ENCODE assay signal across 9 cellular contexts in the genomic region with DNA sequence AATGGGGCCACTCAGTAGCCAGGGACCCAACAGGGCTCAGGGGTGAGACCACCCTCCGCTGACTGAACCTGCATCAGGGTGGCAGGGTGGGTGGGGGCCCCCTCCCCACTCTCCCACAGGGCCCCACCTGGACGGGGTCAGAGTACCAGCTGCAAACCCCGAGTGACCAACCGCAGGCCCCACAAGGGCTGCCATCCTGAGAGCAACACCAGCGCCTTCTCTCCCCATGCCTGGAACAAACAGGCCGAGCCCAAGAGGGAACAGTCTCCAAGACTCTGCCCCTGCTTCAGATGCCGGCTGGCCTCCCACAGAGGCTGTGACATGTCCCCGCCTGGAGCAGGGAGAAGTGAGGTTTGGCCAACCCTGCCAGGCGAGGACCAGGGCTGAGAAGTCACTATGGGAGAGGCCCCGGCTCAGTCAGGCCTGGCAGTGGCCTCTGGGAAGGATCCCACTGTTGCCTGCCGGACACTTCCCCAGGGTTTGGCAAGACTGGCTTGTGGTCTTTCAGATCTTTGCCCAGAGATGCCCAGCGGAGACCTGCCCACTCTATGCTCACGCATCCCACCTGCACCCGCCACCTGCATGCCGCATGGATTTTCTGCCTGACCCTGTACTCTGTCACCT. TPM values are rescaled to one million over a fixed set of nuclear protein-coding genes. Genes with fewer than 3 reads are reported as not detected.
A peak's percentile ranks its signal among the peaks of the same experiment; 100 is the strongest.
DNase-seq lines count a peak whose midpoint lies in the region; ATAC-seq and TF ChIP-seq lines count a peak whose summit lies in the region.
"Had no signal": no experiment of that assay in that cellular context is flagged by ENCODE, and none has a peak within 500 bp of the region (broad histone marks: within the 10 kb centered on the region; RNA-seq: fewer than 3 reads in every experiment).

No MANE protein-coding gene starts in this region.

- no peak overlapping the region for H2BK5ac ChIP-seq in trophoblast cell (ENCODE audit: low read depth, low read length, poor library complexity)

- H2AK5ac ChIP-seq in trophoblast cell (ENCODE audit: low read length), result no peak overlapping the region

- no peak for TF ChIP-seq CTCF in OCI-LY1 (IDR thresholded peaks at IDR 0.05; ENCODE audit: low read length)

- POLR2A ChIA-PET in CD8-positive, alpha-beta memory T cell (lab: Charles Lee), result interaction anchor here (0.5 to 1.4 kb wide), 6 partner anchors 9 to 124 kb away, joined by 4 to 9 read pairs (median 4); partner anchors contain the start of genes CHAF1A, SH3GL1 and YJU2

- H3K4me1 ChIP-seq in CD8-positive, alpha-beta memory T cell (ENCODE audit: insufficient read depth, low read length), result peaks cover 48% of the 10 kb centered on the region
- peaks cover 33% of the 10 kb centered on the region for H3K4me1 ChIP-seq in OCI-LY1 (ENCODE audit: insufficient read depth, low read length, severe bottlenecking)
- peaks cover 32 to 36% of the 10 kb centered on the region in 2 experiments for H3K4me1 ChIP-seq in trophoblast cell (ENCODE audit: control insufficient read depth in 1 of 2, insufficient read depth in 2 of 2, low read length in 2 of 2)

- no peak overlapping the region for H4K91ac ChIP-seq in trophoblast cell (ENCODE audit: low read depth, low read length)

- H3K79me1 ChIP-seq in trophoblast cell (ENCODE audit: low read length), result peaks cover 22% of the 10 kb centered on the region

- H3K27me3 Mint-ChIP-seq in CD8-positive, alpha-beta memory T cell, result peaks cover 0 to 1% of the 10 kb centered on the region in 2 donors
- H3K27me3 Mint-ChIP-seq in effector memory CD8-positive, alpha-beta T cell, result no peaks in the 10 kb centered on the region

- peak overlapping the region; percentile 32; the same call in 1 of the 2 replicates for H3K9ac ChIP-seq in OCI-LY1 (ENCODE audit: low read length)
- no peak overlapping the region for H3K9ac ChIP-seq in trophoblast cell (ENCODE audit: low read length)

- H2BK120ac ChIP-seq in trophoblast cell (ENCODE audit: insufficient read depth, low read length, poor library complexity), result no peak overlapping the region

- peaks cover 5% of the 10 kb centered on the region for H3K36me3 ChIP-seq in CD8-positive, alpha-beta memory T cell (ENCODE audit: insufficient read depth, low read length)
- H3K36me3 ChIP-seq in OCI-LY1 (ENCODE audit: insufficient read depth, low read length), result peaks cover 5% of the 10 kb centered on the region
- peaks cover 41 to 44% of the 10 kb centered on the region in 2 experiments for H3K36me3 ChIP-seq in trophoblast cell (ENCODE audit: control insufficient read depth in 1 of 2, insufficient read depth in 2 of 2, low read length in 2 of 2)

- H2AFZ ChIP-seq in OCI-LY1 (ENCODE audit: low read length) (no peak overlapping the region), trophoblast cell (ENCODE audit: insufficient read depth, low read length, poor library complexity) (no peak overlapping the region)

- H3K9me3 Mint-ChIP-seq in CD8-positive, alpha-beta memory T cell, result no peaks in the 10 kb centered on the region
- no peaks in the 10 kb centered on the region for H3K9me3 Mint-ChIP-seq in effector memory CD8-positive, alpha-beta T cell

- no peaks in the 10 kb centered on the region for H3K9me2 ChIP-seq in OCI-LY1 (ENCODE audit: low read depth, low read length)

- H4K20me1 ChIP-seq in OCI-LY1 (ENCODE audit: insufficient read depth, low read length), result no peaks in the 10 kb centered on the region

- peaks cover 0 to 22% (median 0%) of the 10 kb centered on the region in 3 donors for H3K36me3 Mint-ChIP-seq in CD8-positive, alpha-beta memory T cell
- H3K36me3 Mint-ChIP-seq in effector memory CD8-positive, alpha-beta T cell (ENCODE audit: insufficient read depth), result peaks cover 41% of the 10 kb centered on the region

- no peak overlapping the region for H4K8ac ChIP-seq in trophoblast cell (ENCODE audit: low read depth, low read length)

- H3K27me3 ChIP-seq in CD8-positive, alpha-beta memory T cell (ENCODE audit: insufficient read depth, low read length, poor library complexity, severe bottlenecking), result no peaks in the 10 kb centered on the region
- H3K27me3 ChIP-seq in OCI-LY1 (ENCODE audit: insufficient read depth, low read length) (no peaks in the 10 kb centered on the region), trophoblast cell (ENCODE audit: insufficient read depth, low read length) (no peaks in the 10 kb centered on the region)

- peak overlapping the region; percentile 75 for H3K4me3 ChIP-seq in CD8-positive, alpha-beta memory T cell (ENCODE audit: low read length)
- H3K4me3 ChIP-seq in OCI-LY1 (ENCODE audit: low read depth, low read length, poor library complexity, severe bottlenecking), result peak overlapping the region; percentile 14
- H3K4me3 ChIP-seq in trophoblast cell (ENCODE audit: low read depth, low read length), result no peak overlapping the region

- peak overlapping the region; percentile 20 for H3K18ac ChIP-seq in trophoblast cell (ENCODE audit: low read length)

- H2BK12ac ChIP-seq in trophoblast cell (ENCODE audit: low read length), result no peak overlapping the region

- peaks cover 30 to 55% (median 34%) of the 10 kb centered on the region in 3 donors for H3K4me1 Mint-ChIP-seq in CD8-positive, alpha-beta memory T cell
- peaks cover 21 to 35% of the 10 kb centered on the region in 2 donors for H3K4me1 Mint-ChIP-seq in effector memory CD8-positive, alpha-beta T cell (ENCODE audit: low read depth in 2 of 2)

- CTCF ChIA-PET in CD8-positive, alpha-beta memory T cell (lab: Charles Lee), result interaction anchor here (0.6 to 2.1 kb wide), 18 partner anchors 9 to 103 kb away, joined by 3 to 10 read pairs (median 4); partner anchors contain the start of genes CHAF1A, MPND, SH3GL1 and UBXN6

- no peak for ATAC-seq in effector memory CD8-positive, alpha-beta T cell (replicated peaks)
- ATAC-seq in HG02870 (IDR thresholded peaks at IDR 0.05; ENCODE audit: unreplicated experiment) (no peak), GM21529 (IDR thresholded peaks at IDR 0.05; ENCODE audit: unreplicated experiment) (no peak), GM19452 (IDR thresholded peaks at IDR 0.05; ENCODE audit: unreplicated experiment) (no peak)

- no CpG with 5 or more reads among the region's 15 CpGs for WGBS in trophoblast cell (ENCODE audit: extremely low coverage, insufficient coverage, insufficient read length)

- no peaks in the 10 kb centered on the region for H3K9me3 ChIP-seq in CD8-positive, alpha-beta memory T cell (ENCODE audit: low read length)
- no peaks in the 10 kb centered on the region for H3K9me3 ChIP-seq in OCI-LY1 (ENCODE audit: low read length)
- H3K9me3 ChIP-seq in trophoblast cell (ENCODE audit: insufficient read depth, low read depth, low read length), result peaks cover 2% of the 10 kb centered on the region

- H3K79me2 ChIP-seq in OCI-LY1 (ENCODE audit: insufficient read depth, low read length) (no peaks in the 10 kb centered on the region), trophoblast cell (ENCODE audit: control insufficient read depth, insufficient read depth, low read length, poor library complexity) (peaks cover 26% of the 10 kb centered on the region)

- H3F3A ChIP-seq in OCI-LY1 (ENCODE audit: insufficient read depth, low read length), result no peaks in the 10 kb centered on the region

- H3K4me2 ChIP-seq in OCI-LY1 (ENCODE audit: low read length) (peak overlapping the region; percentile 67; the same call in 1 of the 2 replicates), trophoblast cell (ENCODE audit: low read length) (no peak overlapping the region)

- peak overlapping the region; percentile 71 to 99 (median 84) for H3K27ac Mint-ChIP-seq in CD8-positive, alpha-beta memory T cell
- H3K27ac Mint-ChIP-seq in effector memory CD8-positive, alpha-beta T cell, result peak overlapping the region; percentile 84 to 90

- H3K27ac ChIP-seq in CD8-positive, alpha-beta memory T cell (ENCODE audit: low read depth, low read length), result peak overlapping the region; percentile 22
- no peak overlapping the region for H3K27ac ChIP-seq in OCI-LY1 (ENCODE audit: low read depth, low read length, poor library complexity, severe bottlenecking)
- H3K27ac ChIP-seq in trophoblast cell (ENCODE audit: low read depth, low read length), result no peak overlapping the region

- peak overlapping the region in 6 of 7 donors; percentile 11 to 97 (median 92) for H3K4me3 Mint-ChIP-seq in CD8-positive, alpha-beta memory T cell
- peak overlapping the region; percentile 86 to 93 for H3K4me3 Mint-ChIP-seq in effector memory CD8-positive, alpha-beta T cell

- DNase-seq in CD8-positive, alpha-beta memory T cell, result no peak
- DNase-seq in effector memory CD8-positive, alpha-beta T cell, result no peak
- no peak for DNase-seq in trophoblast cell
- DNase-seq in NCI-H82 (lab: John Stamatoyannopoulos, UW), result no peak
- DNase-seq: NCI-H1092 had no signal

- no peak overlapping the region for H3K23ac ChIP-seq in trophoblast cell (ENCODE audit: low read length)

- H3K4ac ChIP-seq in trophoblast cell (ENCODE audit: low read depth, low read length), result peak overlapping the region; percentile 17

- H3K14ac ChIP-seq in trophoblast cell (ENCODE audit: low read length), result no peak overlapping the region

- H4K12ac ChIP-seq in trophoblast cell (ENCODE audit: low read depth, low read length), result no peak overlapping the region

RNA-seq across cellular contexts. Expression of gene MPND, which starts 27.2 kb away (rescaled TPM):
- total RNA-seq in CD8-positive, alpha-beta memory T cell, result 10 to 100 TPM; 17.0 to 18.3 TPM
- polyA plus RNA-seq in CD8-positive, alpha-beta memory T cell, result 8.4 TPM
- polyA plus RNA-seq in trophoblast cell (2013), result 13.8 and 15.3 TPM in 2 replicates

RNA-seq across cellular contexts. Expression of gene SH3GL1, which starts 29.8 kb away (rescaled TPM):
- total RNA-seq in CD8-positive, alpha-beta memory T cell, result 10 to 100 TPM; 39.8 to 41.2 TPM
- polyA plus RNA-seq in CD8-positive, alpha-beta memory T cell, result 24.7 TPM
- 134 and 142 TPM in 2 replicates for polyA plus RNA-seq in trophoblast cell (2013)

RNA-seq across cellular contexts. Expression of gene STAP2, which starts 31.9 kb away (rescaled TPM):
- 1 to 10 TPM; 3.9 to 6.1 TPM for total RNA-seq in CD8-positive, alpha-beta memory T cell
- 1.8 TPM for polyA plus RNA-seq in CD8-positive, alpha-beta memory T cell
- 41.8 and 46.1 TPM in 2 replicates for polyA plus RNA-seq in trophoblast cell (2013)

RNA-seq across cellular contexts. Expression of gene CHAF1A, which starts 31.9 kb away (rescaled TPM):
- total RNA-seq in CD8-positive, alpha-beta memory T cell, result 10 to 100 TPM; 65.2 to 69.5 TPM
- polyA plus RNA-seq in CD8-positive, alpha-beta memory T cell, result 5.8 TPM
- polyA plus RNA-seq in trophoblast cell (2013), result 27.6 and 28.9 TPM in 2 replicates
